10 cellular contexts compared by ENCODE assay signal in the genomic region with DNA sequence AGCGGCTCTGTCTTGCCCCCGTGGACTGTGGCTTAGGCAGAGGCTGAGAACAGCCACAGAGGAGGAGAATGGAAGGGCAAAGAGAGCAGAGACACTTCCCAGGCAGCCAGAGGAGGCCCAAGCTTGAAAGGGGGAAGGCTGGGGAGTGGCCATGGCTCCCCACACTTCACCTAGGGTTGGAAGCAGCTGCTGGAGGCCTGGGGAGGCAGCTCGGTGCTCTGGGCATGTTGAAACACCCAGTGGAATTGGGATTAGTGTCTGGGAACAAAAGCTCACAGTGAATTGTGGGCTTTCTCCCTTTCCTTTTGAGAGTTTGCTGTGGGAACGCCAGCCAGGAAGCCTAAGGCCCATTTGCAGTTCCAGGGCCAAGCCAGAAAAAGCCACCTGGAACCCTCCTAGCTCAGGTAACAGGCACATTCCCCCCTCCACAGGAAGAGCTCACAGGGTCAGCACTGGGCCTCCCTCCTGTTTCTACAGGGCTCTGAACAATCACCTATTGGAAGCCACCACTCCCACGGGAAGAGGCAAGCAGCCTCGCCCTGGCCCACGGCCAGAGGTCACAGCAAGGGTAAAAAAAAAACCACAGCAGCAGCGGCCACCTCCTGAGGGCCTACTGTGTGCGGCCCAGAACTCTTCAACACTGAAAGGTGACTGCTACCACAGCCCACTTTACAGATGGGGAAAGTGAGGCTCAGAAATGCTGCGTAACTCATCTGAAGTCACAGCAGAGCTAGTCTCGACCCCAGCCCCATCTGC. TPM values are rescaled to one million over a fixed set of nuclear protein-coding genes. Genes with fewer than 3 reads are reported as not detected.
DNase-seq lines count a peak whose midpoint lies in the region; TF ChIP-seq lines count a peak whose summit lies in the region.
"Had no signal": no experiment of that assay in that cellular context is flagged by ENCODE, and none has a peak within 500 bp of the region (broad histone marks: within the 10 kb centered on the region; RNA-seq: fewer than 3 reads in every experiment).

No MANE protein-coding gene starts in this region.

- peaks cover 49% of the 10 kb centered on the region for H3K79me1 ChIP-seq in mesenchymal stem cell (replicated peaks; ENCODE audit: low read length, poor library complexity, severe bottlenecking)

- no peak overlapping the region for H2BK15ac ChIP-seq in mesenchymal stem cell (ENCODE audit: low read depth, poor library complexity, severe bottlenecking)

- H3K9me3 ChIP-seq in adipocyte (ENCODE audit: control insufficient read depth, low read length) (no peaks in the 10 kb centered on the region), mesenchymal stem cell (ENCODE audit: control insufficient read depth, low read length) (no peaks in the 10 kb centered on the region), ovary (no peaks in the 10 kb centered on the region)

- peak overlapping the region; percentile 78 for H4K91ac ChIP-seq in mesenchymal stem cell (ENCODE audit: low read length)

- peak overlapping the region; percentile 74 to 81 for H3K18ac ChIP-seq in mesenchymal stem cell (ENCODE audit: low read depth in 1 of 2, low read length in 2 of 2)

- peak overlapping the region; percentile 84 for H4K8ac ChIP-seq in mesenchymal stem cell (ENCODE audit: low read length)

- H2AK5ac ChIP-seq in mesenchymal stem cell (ENCODE audit: low read length, severe bottlenecking): peak overlapping the region; percentile 47

- no peak for TF ChIP-seq CTCF in type B pancreatic cell (conservative IDR thresholded peaks at IDR 0.05)
- no peak for TF ChIP-seq CTCF in ovary (IDR thresholded peaks at IDR 0.05)

- H3K4me3 Mint-ChIP-seq in activated naive CD4-positive, alpha-beta T cell treated with anti-CD3 and anti-CD28 coated beads, Interleukin-2, amount 50 U/mL, for 24 hours: peak overlapping the region; percentile 72
- H3K4me3 Mint-ChIP-seq in type B pancreatic cell: peak overlapping the region; percentile 16

- peak overlapping the region in 1 of 2 experiments; percentile 31 for H3K23ac ChIP-seq in mesenchymal stem cell (ENCODE audit: low read length in 2 of 2)

- peak overlapping the region in 1 of 2 experiments; percentile 45 for H3K14ac ChIP-seq in mesenchymal stem cell (ENCODE audit: low read length in 2 of 2)

- peak overlapping the region; percentile 79 to 94 for H2BK12ac ChIP-seq in mesenchymal stem cell (ENCODE audit: low read length in 2 of 2)

- H2BK5ac ChIP-seq in mesenchymal stem cell (ENCODE audit: low read depth, low read length, poor library complexity, severe bottlenecking): no peak overlapping the region

- DNase-seq in activated naive CD4-positive, alpha-beta T cell (lab: John Stamatoyannopoulos, UW): no peak
- peak; percentile 75 for DNase-seq in adipocyte (ENCODE audit: low read depth)
- DNase-seq in mesenchymal stem cell: no peak
- no peak for DNase-seq in type B pancreatic cell (ENCODE audit: extremely low spot score, unreplicated experiment)
- DNase-seq in ovary: no peak
- no peak for DNase-seq in NOMO-1 treated with dmso at 0.1 percent for 144 hours (lab: John Stamatoyannopoulos, UW; ENCODE audit: unreplicated experiment)
- DNase-seq in G401 (ENCODE audit: low spot score): no peak
- DNase-seq: aorta, DND-41 had no signal

- H3K4me1 Mint-ChIP-seq in activated naive CD4-positive, alpha-beta T cell treated with anti-CD3 and anti-CD28 coated beads, Interleukin-2, amount 50 U/mL, for 24 hours: peaks cover 95% of the 10 kb centered on the region
- H3K4me1 Mint-ChIP-seq in type B pancreatic cell (ENCODE audit: unreplicated experiment): peaks cover 42% of the 10 kb centered on the region

- no peaks in the 10 kb centered on the region for H3K27me3 Mint-ChIP-seq in activated naive CD4-positive, alpha-beta T cell treated with anti-CD3 and anti-CD28 coated beads, Interleukin-2, amount 50 U/mL, for 24 hours
- H3K27me3 Mint-ChIP-seq in type B pancreatic cell: no peaks in the 10 kb centered on the region

- no peak overlapping the region for H3K4me3 ChIP-seq in adipocyte (ENCODE audit: low read length)
- H3K4me3 ChIP-seq in mesenchymal stem cell (ENCODE audit: insufficient read depth in 1 of 2, low read depth in 1 of 2, low read length in 2 of 2): no peak overlapping the region
- H3K4me3 ChIP-seq in ovary: no peak overlapping the region

- in situ Hi-C loops in G401 (cut with HindIII; ENCODE audit: low sequenced_read_pairs): no loop called here

- intact Hi-C loops in ovary (cut with DNase I): no loop called here

- H3K4me1 ChIP-seq in adipocyte (ENCODE audit: control insufficient read depth, insufficient read depth, low read length) (peaks cover 31% of the 10 kb centered on the region), mesenchymal stem cell (ENCODE audit: control insufficient read depth, insufficient read depth, low read depth, low read length) (peaks cover 32% of the 10 kb centered on the region), ovary (ENCODE audit: insufficient read depth) (peaks cover 40% of the 10 kb centered on the region)

- H3K4ac ChIP-seq in mesenchymal stem cell (ENCODE audit: low read depth in 1 of 2, low read length in 2 of 2): peak overlapping the region; percentile 5 to 29

- no peak for TF ChIP-seq EP300 in ovary (IDR thresholded peaks at IDR 0.05)

- peak overlapping the region; percentile 32 for H3K9ac ChIP-seq in adipocyte (ENCODE audit: low read length)
- peak overlapping the region; percentile 22 for H3K9ac ChIP-seq in mesenchymal stem cell (ENCODE audit: low read length)

- H3K27ac Mint-ChIP-seq in activated naive CD4-positive, alpha-beta T cell treated with anti-CD3 and anti-CD28 coated beads, Interleukin-2, amount 50 U/mL, for 24 hours: peak overlapping the region; percentile 99
- H3K27ac Mint-ChIP-seq in type B pancreatic cell: peak overlapping the region; percentile 38

- H3K36me3 ChIP-seq in adipocyte (ENCODE audit: control insufficient read depth, insufficient read depth, low read length, severe bottlenecking) (no peaks in the 10 kb centered on the region), mesenchymal stem cell (ENCODE audit: control insufficient read depth in 1 of 2, insufficient read depth in 2 of 2, low read depth in 1 of 2, low read length in 2 of 2) (peaks cover 0 to 17% of the 10 kb centered on the region in 2 experiments), ovary (no peaks in the 10 kb centered on the region)

- H3K9me3 Mint-ChIP-seq in activated naive CD4-positive, alpha-beta T cell treated with anti-CD3 and anti-CD28 coated beads, Interleukin-2, amount 50 U/mL, for 24 hours: no peaks in the 10 kb centered on the region
- H3K9me3 Mint-ChIP-seq in type B pancreatic cell: no peaks in the 10 kb centered on the region

- H2AFZ ChIP-seq in mesenchymal stem cell (ENCODE audit: low read depth, low read length): no peak overlapping the region

- TF ChIP-seq POLR2A in ovary (IDR thresholded peaks at IDR 0.05): no peak

- no peak overlapping the region for H3K27ac ChIP-seq in mesenchymal stem cell (ENCODE audit: low read length, poor library complexity, severe bottlenecking)
- H3K27ac ChIP-seq in ovary: peak overlapping the region in 1 of 2 donors; percentile 82

- 81% methylated on average over 11 of the region's 11 CpGs for WGBS in mesenchymal stem cell
- 44 to 57% (median 54%) methylated on average over 9 to 11 of the region's 11 CpGs for WGBS in ovary, 3 donors

- H3K36me3 Mint-ChIP-seq in activated naive CD4-positive, alpha-beta T cell treated with anti-CD3 and anti-CD28 coated beads, Interleukin-2, amount 50 U/mL, for 24 hours: peaks cover 12% of the 10 kb centered on the region
- H3K36me3 Mint-ChIP-seq in type B pancreatic cell: peaks cover 13% of the 10 kb centered on the region

- no peak overlapping the region for H3K4me2 ChIP-seq in mesenchymal stem cell (ENCODE audit: low read length, poor library complexity, severe bottlenecking)

- H2BK120ac ChIP-seq in mesenchymal stem cell (ENCODE audit: low read depth, low read length): peak overlapping the region; percentile 54

- no peaks in the 10 kb centered on the region for H3K27me3 ChIP-seq in adipocyte (replicated peaks; ENCODE audit: control insufficient read depth, insufficient read depth, low read length)
- no peaks in the 10 kb centered on the region for H3K27me3 ChIP-seq in mesenchymal stem cell (ENCODE audit: control insufficient read depth in 1 of 2, insufficient read depth in 1 of 2, low read length in 2 of 2)
- H3K27me3 ChIP-seq in ovary: no peaks in the 10 kb centered on the region

RNA-seq across cellular contexts. Expression of gene EEIG1, which starts 20.2 kb away (rescaled TPM):
- 44.3 TPM for polyA plus RNA-seq in mesenchymal stem cell (2013, experiment 1 of 2)
- polyA plus RNA-seq in mesenchymal stem cell (2013, experiment 2 of 2): 42.9 TPM
- total RNA-seq in type B pancreatic cell (ENCODE audit: low replicate concordance): 61.1 and 74.8 TPM in 2 replicates
- total RNA-seq in ovary: 100 to 1,000 TPM in 2 of 7 donors, 10 to 100 TPM in 4, 1 to 10 TPM in 1; 8.6 to 104 (median 76.0) TPM
- 10 to 100 TPM; 17.9 to 20.8 TPM for polyA plus RNA-seq in ovary
- 12.4 and 18.6 TPM in 2 replicates for total RNA-seq in G401 (2014; rRNA removed; shearing (Covaris generic))

RNA-seq across cellular contexts. Expression of gene DPM2, which starts 22.9 kb away (rescaled TPM):
- polyA plus RNA-seq in mesenchymal stem cell (2013, experiment 1 of 2): 29.7 TPM
- polyA plus RNA-seq in mesenchymal stem cell (2013, experiment 2 of 2): 30.1 TPM
- total RNA-seq in type B pancreatic cell (ENCODE audit: low replicate concordance) (41.6 and 56.3 TPM in 2 replicates), ovary (10 to 100 TPM; 10.6 to 37.1 (median 27.8) TPM)
- 10 to 100 TPM; 22.7 to 27.2 TPM for polyA plus RNA-seq in ovary
- 17.1 and 39.0 TPM in 2 replicates for total RNA-seq in G401 (2014; rRNA removed; shearing (Covaris generic))

RNA-seq across cellular contexts. Expression of gene PIP5KL1, which starts 30.0 kb away (rescaled TPM):
- 2.0 TPM for polyA plus RNA-seq in mesenchymal stem cell (2013, experiment 1 of 2)
- polyA plus RNA-seq in mesenchymal stem cell (2013, experiment 2 of 2): 1.8 TPM
- total RNA-seq in type B pancreatic cell (ENCODE audit: low replicate concordance) (5.8 and 9.4 TPM in 2 replicates), ovary (1 to 10 TPM in 6 of 7 donors, under 1 TPM in 1; 0.48 to 4.0 (median 2.0) TPM)
- polyA plus RNA-seq in ovary: under 1 TPM; 0.10 to 0.35 TPM
- total RNA-seq in G401 (2014; rRNA removed; shearing (Covaris generic)): 0.68 and 23.4 TPM in 2 replicates

RNA-seq across cellular contexts. Expression of gene ST6GALNAC4, which starts 43.7 kb away (rescaled TPM):
- polyA plus RNA-seq in mesenchymal stem cell (2013, experiment 1 of 2): 32.1 TPM
- polyA plus RNA-seq in mesenchymal stem cell (2013, experiment 2 of 2): 29.4 TPM
- total RNA-seq in type B pancreatic cell (ENCODE audit: low replicate concordance) (11.9 and 17.5 TPM in 2 replicates), ovary (10 to 100 TPM; 29.5 to 58.4 (median 46.4) TPM)
- 10 to 100 TPM in 1 of 2 donors, 1 to 10 TPM in 1; 2.2 to 34.0 TPM for polyA plus RNA-seq in ovary
- total RNA-seq in G401 (2014; rRNA removed; shearing (Covaris generic)): 31.9 and 32.8 TPM in 2 replicates
